In genomic region chr2:102335871-102336366, GRCh38 we compare ENCODE assay signal across 1 cellular context.
TF ChIP-seq lines count a peak whose summit lies in the region.

No MANE protein-coding gene starts in this region.

TF ChIP-seq in K562, 482 proteins besides CTCF, POLR2A, EP300 and RAD21 (continued from another document):
- TF ChIP-seq, protein P1, sequence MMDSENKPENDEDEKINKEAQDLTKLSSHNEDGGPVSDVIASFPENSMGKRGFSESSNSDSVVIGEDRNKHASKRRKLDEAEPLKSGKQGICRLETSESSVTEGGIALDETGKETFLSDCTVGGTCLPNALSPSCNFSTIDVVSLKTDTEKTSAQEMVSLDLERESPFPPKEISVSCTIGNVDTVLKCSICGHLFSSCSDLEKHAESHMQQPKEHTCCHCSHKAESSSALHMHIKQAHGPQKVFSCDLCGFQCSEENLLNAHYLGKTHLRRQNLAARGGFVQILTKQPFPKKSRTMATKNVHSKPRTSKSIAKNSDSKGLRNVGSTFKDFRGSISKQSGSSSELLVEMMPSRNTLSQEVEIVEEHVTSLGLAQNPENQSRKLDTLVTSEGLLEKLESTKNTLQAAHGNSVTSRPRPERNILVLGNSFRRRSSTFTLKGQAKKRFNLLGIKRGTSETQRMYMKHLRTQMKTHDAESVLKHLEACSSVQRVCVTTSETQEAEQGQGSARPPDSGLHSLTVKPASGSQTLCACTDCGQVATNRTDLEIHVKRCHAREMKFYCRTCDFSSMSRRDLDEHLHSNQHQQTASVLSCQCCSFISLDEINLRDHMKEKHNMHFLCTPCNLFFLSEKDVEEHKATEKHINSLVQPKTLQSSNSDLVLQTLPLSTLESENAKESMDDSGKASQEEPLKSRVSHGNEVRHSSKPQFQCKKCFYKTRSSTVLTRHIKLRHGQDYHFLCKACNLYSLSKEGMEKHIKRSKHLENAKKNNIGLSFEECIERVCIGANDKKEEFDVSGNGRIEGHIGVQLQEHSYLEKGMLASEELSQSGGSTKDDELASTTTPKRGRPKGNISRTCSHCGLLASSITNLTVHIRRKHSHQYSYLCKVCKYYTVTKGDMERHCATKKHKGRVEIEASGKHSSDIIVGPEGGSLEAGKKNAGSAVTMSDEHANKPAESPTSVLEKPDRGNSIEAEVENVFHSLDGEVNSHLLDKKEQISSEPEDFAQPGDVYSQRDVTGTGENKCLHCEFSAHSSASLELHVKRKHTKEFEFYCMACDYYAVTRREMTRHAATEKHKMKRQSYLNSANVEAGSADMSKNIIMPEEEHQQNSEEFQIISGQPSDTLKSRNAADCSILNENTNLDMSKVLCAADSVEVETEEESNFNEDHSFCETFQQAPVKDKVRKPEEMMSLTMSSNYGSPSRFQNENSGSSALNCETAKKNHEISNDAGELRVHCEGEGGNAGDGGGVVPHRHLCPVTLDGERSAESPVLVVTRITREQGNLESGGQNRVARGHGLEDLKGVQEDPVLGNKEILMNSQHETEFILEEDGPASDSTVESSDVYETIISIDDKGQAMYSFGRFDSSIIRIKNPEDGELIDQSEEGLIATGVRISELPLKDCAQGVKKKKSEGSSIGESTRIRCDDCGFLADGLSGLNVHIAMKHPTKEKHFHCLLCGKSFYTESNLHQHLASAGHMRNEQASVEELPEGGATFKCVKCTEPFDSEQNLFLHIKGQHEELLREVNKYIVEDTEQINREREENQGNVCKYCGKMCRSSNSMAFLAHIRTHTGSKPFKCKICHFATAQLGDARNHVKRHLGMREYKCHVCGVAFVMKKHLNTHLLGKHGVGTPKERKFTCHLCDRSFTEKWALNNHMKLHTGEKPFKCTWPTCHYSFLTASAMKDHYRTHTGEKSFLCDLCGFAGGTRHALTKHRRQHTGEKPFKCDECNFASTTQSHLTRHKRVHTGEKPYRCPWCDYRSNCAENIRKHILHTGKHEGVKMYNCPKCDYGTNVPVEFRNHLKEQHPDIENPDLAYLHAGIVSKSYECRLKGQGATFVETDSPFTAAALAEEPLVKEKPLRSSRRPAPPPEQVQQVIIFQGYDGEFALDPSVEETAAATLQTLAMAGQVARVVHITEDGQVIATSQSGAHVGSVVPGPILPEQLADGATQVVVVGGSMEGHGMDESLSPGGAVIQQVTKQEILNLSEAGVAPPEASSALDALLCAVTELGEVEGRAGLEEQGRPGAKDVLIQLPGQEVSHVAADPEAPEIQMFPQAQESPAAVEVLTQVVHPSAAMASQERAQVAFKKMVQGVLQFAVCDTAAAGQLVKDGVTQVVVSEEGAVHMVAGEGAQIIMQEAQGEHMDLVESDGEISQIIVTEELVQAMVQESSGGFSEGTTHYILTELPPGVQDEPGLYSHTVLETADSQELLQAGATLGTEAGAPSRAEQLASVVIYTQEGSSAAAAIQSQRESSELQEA (IDR thresholded peaks at IDR 0.05; ENCODE audit: low read depth) = no peak
- TF ChIP-seq JUNB (CRISPR knock-in tag; conservative IDR thresholded peaks at IDR 0.05) (no peak), HINFP (tag; conservative IDR thresholded peaks at IDR 0.05; ENCODE audit: low read depth) (no peak), PREB (CRISPR knock-in tag; IDR thresholded peaks at IDR 0.05) (no peak), ZNF583 (CRISPR knock-in tag; IDR thresholded peaks at IDR 0.05) (no peak)
- TF ChIP-seq, protein P2, sequence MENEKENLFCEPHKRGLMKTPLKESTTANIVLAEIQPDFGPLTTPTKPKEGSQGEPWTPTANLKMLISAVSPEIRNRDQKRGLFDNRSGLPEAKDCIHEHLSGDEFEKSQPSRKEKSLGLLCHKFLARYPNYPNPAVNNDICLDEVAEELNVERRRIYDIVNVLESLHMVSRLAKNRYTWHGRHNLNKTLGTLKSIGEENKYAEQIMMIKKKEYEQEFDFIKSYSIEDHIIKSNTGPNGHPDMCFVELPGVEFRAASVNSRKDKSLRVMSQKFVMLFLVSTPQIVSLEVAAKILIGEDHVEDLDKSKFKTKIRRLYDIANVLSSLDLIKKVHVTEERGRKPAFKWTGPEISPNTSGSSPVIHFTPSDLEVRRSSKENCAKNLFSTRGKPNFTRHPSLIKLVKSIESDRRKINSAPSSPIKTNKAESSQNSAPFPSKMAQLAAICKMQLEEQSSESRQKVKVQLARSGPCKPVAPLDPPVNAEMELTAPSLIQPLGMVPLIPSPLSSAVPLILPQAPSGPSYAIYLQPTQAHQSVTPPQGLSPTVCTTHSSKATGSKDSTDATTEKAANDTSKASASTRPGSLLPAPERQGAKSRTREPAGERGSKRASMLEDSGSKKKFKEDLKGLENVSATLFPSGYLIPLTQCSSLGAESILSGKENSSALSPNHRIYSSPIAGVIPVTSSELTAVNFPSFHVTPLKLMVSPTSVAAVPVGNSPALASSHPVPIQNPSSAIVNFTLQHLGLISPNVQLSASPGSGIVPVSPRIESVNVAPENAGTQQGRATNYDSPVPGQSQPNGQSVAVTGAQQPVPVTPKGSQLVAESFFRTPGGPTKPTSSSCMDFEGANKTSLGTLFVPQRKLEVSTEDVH (IDR thresholded peaks at IDR 0.05; ENCODE audit: low read depth, partially characterized antibody) = peak; percentile 37
